ENCODE assay signal across 39 cellular contexts in the genomic region with DNA sequence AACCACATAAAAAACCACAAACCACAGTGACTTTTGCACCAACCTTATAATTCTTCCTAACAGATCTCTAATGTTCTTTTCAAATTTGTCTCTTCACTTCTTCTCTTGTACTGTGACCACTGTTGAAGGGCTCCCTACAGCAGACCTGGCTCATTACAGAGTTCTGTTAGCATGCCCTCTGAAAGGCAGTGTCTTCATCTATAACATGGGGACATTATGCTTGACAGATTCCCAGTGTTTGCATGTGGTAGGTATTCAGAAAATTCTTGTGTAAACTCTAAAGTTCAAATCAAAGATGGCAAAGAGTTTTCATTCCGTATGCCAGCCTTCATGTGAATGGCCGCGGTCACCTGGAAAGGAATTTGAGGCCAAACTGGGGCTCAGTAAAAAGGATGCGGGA.
"Had no signal": no experiment of that assay in that cellular context is flagged by ENCODE, and none has a peak within 500 bp of the region (broad histone marks: within the 10 kb centered on the region; RNA-seq: fewer than 3 reads in every experiment).

No MANE protein-coding gene starts in this region.

- H3K36me3 ChIP-seq: adrenal gland, ascending aorta, brain microvascular endothelial cell, breast epithelium, cardiac muscle cell had no signal

- H3K27me3 Mint-ChIP-seq: activated naive CD8-positive, alpha-beta T cell treated with anti-CD3 and anti-CD28 coated beads for 36 hours had no signal

- H3K4me3 ChIP-seq: adrenal gland, ascending aorta, body of pancreas, breast epithelium, cardiac muscle cell had no signal

- H3K4me3 Mint-ChIP-seq: activated naive CD4-positive, alpha-beta T cell treated with anti-CD3 and anti-CD28 coated beads for 36 hours; activated naive CD4-positive, alpha-beta T cell treated with anti-CD3 and anti-CD28 coated beads, Interleukin-2, amount 10 ng/mL, durations not matched to agents 7 days and 5 days; activated naive CD4-positive, alpha-beta T cell treated with anti-CD3 and anti-CD28 coated beads, Interleukin-2, amount 50 U/mL, for 24 hours; activated naive CD8-positive, alpha-beta T cell; activated naive CD8-positive, alpha-beta T cell treated with anti-CD3 and anti-CD28 coated beads for 36 hours; activated naive CD8-positive, alpha-beta T cell treated with anti-CD3 and anti-CD28 coated beads, Interleukin-2, amount 10 ng/mL, durations not matched to agents 7 days and 5 days; activated naive CD8-positive, alpha-beta T cell treated with anti-CD3 and anti-CD28 coated beads, Interleukin-2, amount 50 U/mL, for 24 hours; activated T-cell treated with anti-CD3 and anti-CD28 coated beads, Interleukin-2, amount 50 U/mL, for 24 hours; activated T-cell treated with anti-CD3 and anti-CD28 coated beads, Interleukin-2, amount 50 U/mL, for 4 hours; activated T-cell treated with anti-CD3 and anti-CD28 coated beads, Interleukin-2, amount 50 U/mL, for 72 hours; activated T-helper 1 cell treated with anti-CD3 and anti-CD28 coated beads, Interleukin-12 subunit alpha, Interleukin-12 subunit beta, Interleukin-2, Interleukin-4 antibody, amounts not matched to agents 30 ng/mL and 10 ng/mL and 1 ng/mL, durations not matched to agents 14 hours and 24 hours and 36 hours; activated T-helper 17 cell treated with anti-CD3 and anti-CD28 coated beads, Interleukin-2, amount 50 U/mL, for 72 hours; brain; central memory CD8-positive, alpha-beta T cell had no signal

- ATAC-seq: activated naive CD4-positive, alpha-beta T cell treated with anti-CD3 and anti-CD28 coated beads, Interleukin-2, amount 50 U/mL, for 72 hours; activated naive CD8-positive, alpha-beta T cell treated with anti-CD3 and anti-CD28 coated beads, Interleukin-2, amount 50 U/mL, for 24 hours; activated T-cell treated with anti-CD3 and anti-CD28 coated beads, Interleukin-2, amount 50 U/mL, for 4 hours; activated T-cell treated with anti-CD3 and anti-CD28 coated beads, Interleukin-2, amount 50 U/mL, for 72 hours; activated T-helper 17 cell treated with anti-CD3 and anti-CD28 coated beads, Interleukin-2, amount 50 U/mL, for 72 hours; body of pancreas had no signal

- H3K9me3 Mint-ChIP-seq: activated naive CD4-positive, alpha-beta T cell treated with anti-CD3 and anti-CD28 coated beads for 36 hours; activated naive CD4-positive, alpha-beta T cell treated with anti-CD3 and anti-CD28 coated beads, Interleukin-2, amount 10 ng/mL, durations not matched to agents 7 days and 5 days; activated naive CD4-positive, alpha-beta T cell treated with anti-CD3 and anti-CD28 coated beads, Interleukin-2, amount 50 U/mL, for 72 hours; activated T-cell treated with anti-CD3 and anti-CD28 coated beads, Interleukin-2, amount 50 U/mL, for 4 hours; activated T-cell treated with anti-CD3 and anti-CD28 coated beads, Interleukin-2, amount 50 U/mL, for 72 hours; activated T-helper 1 cell treated with anti-CD3 and anti-CD28 coated beads, Interleukin-12 subunit alpha, Interleukin-12 subunit beta, Interleukin-2, Interleukin-4 antibody, amounts not matched to agents 30 ng/mL and 10 ng/mL and 1 ng/mL, durations not matched to agents 14 hours and 24 hours and 36 hours; activated T-helper 17 cell treated with anti-CD3 and anti-CD28 coated beads, Interleukin-2, amount 50 U/mL, for 72 hours; activated T-helper 2 cell treated with anti-CD3 and anti-CD28 coated beads, Interferon-gamma antibody, Interleukin-2, Interleukin-4, amounts not matched to agents 10 μg/mL and 5 μg/mL and 100 μg/mL, durations not matched to agents 14 hours and 24 hours and 36 hours; central memory CD8-positive, alpha-beta T cell had no signal

- DNase-seq: activated effector memory CD4-positive, alpha-beta T cell treated with anti-CD3 and anti-CD28 coated beads, Interleukin-2, amount 50 U/mL, for 16 hours; activated effector memory CD4-positive, alpha-beta T cell treated with Interleukin-2 at 50 U/mL for 16 hours; activated gamma-delta T cell; activated gamma-delta T cell treated with Interleukin-2 at 50 U/mL for 16 hours; activated naive CD4-positive, alpha-beta T cell; activated naive CD4-positive, alpha-beta T cell treated with anti-CD3 and anti-CD28 coated beads for 36 hours; activated naive CD4-positive, alpha-beta T cell treated with anti-CD3 and anti-CD28 coated beads, Interleukin-2, amount 10 ng/mL, durations not matched to agents 7 days and 5 days; activated naive CD4-positive, alpha-beta T cell treated with anti-CD3 and anti-CD28 coated beads, Interleukin-2, amount 50 U/mL, for 16 hours; activated naive CD4-positive, alpha-beta T cell treated with Interleukin-2 at 50 U/mL for 16 hours; activated naive CD8-positive, alpha-beta T cell treated with anti-CD3 and anti-CD28 coated beads for 36 hours; activated naive CD8-positive, alpha-beta T cell treated with anti-CD3 and anti-CD28 coated beads, Interleukin-2, amount 10 ng/mL, durations not matched to agents 7 days and 5 days; activated naive CD8-positive, alpha-beta T cell treated with anti-CD3 and anti-CD28 coated beads, Interleukin-2, amount 50 U/mL, for 24 hours; activated T-cell treated with anti-CD3 and anti-CD28 coated beads, Interleukin-2, amount 50 U/mL, for 24 hours; activated T-cell treated with anti-CD3 and anti-CD28 coated beads, Interleukin-2, amount 50 U/mL, for 4 hours; activated T-cell treated with anti-CD3 and anti-CD28 coated beads, Interleukin-2, amount 50 U/mL, for 48 hours; activated T-cell treated with anti-CD3 and anti-CD28 coated beads, Interleukin-2, amount 50 U/mL, for 72 hours; adrenal gland; amniotic stem cell; amygdala; anterior cingulate cortex; aorta; body of pancreas; brain microvascular endothelial cell; caudate nucleus; central memory CD4-positive, alpha-beta T cell; cerebellar nuclear complex had no signal

- H3K27ac Mint-ChIP-seq: activated naive CD4-positive, alpha-beta T cell treated with anti-CD3 and anti-CD28 coated beads for 36 hours; activated naive CD4-positive, alpha-beta T cell treated with anti-CD3 and anti-CD28 coated beads, Interleukin-2, amount 10 ng/mL, durations not matched to agents 7 days and 5 days; activated naive CD4-positive, alpha-beta T cell treated with anti-CD3 and anti-CD28 coated beads, Interleukin-2, amount 50 U/mL, for 24 hours; activated naive CD4-positive, alpha-beta T cell treated with anti-CD3 and anti-CD28 coated beads, Interleukin-2, amount 50 U/mL, for 72 hours; activated naive CD8-positive, alpha-beta T cell; activated naive CD8-positive, alpha-beta T cell treated with anti-CD3 and anti-CD28 coated beads for 36 hours; activated naive CD8-positive, alpha-beta T cell treated with anti-CD3 and anti-CD28 coated beads, Interleukin-2, amount 10 ng/mL, durations not matched to agents 7 days and 5 days; activated naive CD8-positive, alpha-beta T cell treated with anti-CD3 and anti-CD28 coated beads, Interleukin-2, amount 50 U/mL, for 24 hours; activated T-cell treated with anti-CD3 and anti-CD28 coated beads, Interleukin-2, amount 50 U/mL, for 24 hours; activated T-cell treated with anti-CD3 and anti-CD28 coated beads, Interleukin-2, amount 50 U/mL, for 72 hours; activated T-helper 1 cell treated with anti-CD3 and anti-CD28 coated beads, Interleukin-12 subunit alpha, Interleukin-12 subunit beta, Interleukin-2, Interleukin-4 antibody, amounts not matched to agents 30 ng/mL and 10 ng/mL and 1 ng/mL, durations not matched to agents 14 hours and 24 hours and 36 hours; activated T-helper 17 cell treated with anti-CD3 and anti-CD28 coated beads, Interleukin-2, amount 50 U/mL, for 72 hours; activated T-helper 2 cell treated with anti-CD3 and anti-CD28 coated beads, Interferon-gamma antibody, Interleukin-2, Interleukin-4, amounts not matched to agents 10 μg/mL and 5 μg/mL and 100 μg/mL, durations not matched to agents 14 hours and 24 hours and 36 hours; brain had no signal

- H3K36me3 Mint-ChIP-seq: activated naive CD4-positive, alpha-beta T cell treated with anti-CD3 and anti-CD28 coated beads, Interleukin-2, amount 10 ng/mL, durations not matched to agents 7 days and 5 days; activated naive CD4-positive, alpha-beta T cell treated with anti-CD3 and anti-CD28 coated beads, Interleukin-2, amount 50 U/mL, for 24 hours; activated naive CD4-positive, alpha-beta T cell treated with anti-CD3 and anti-CD28 coated beads, Interleukin-2, amount 50 U/mL, for 72 hours; activated naive CD8-positive, alpha-beta T cell; activated naive CD8-positive, alpha-beta T cell treated with anti-CD3 and anti-CD28 coated beads for 36 hours; activated naive CD8-positive, alpha-beta T cell treated with anti-CD3 and anti-CD28 coated beads, Interleukin-2, amount 10 ng/mL, durations not matched to agents 7 days and 5 days; brain had no signal

- H3K4me1 ChIP-seq: adrenal gland, ascending aorta, body of pancreas, breast epithelium had no signal

- H3K4me1 Mint-ChIP-seq: activated naive CD4-positive, alpha-beta T cell treated with anti-CD3 and anti-CD28 coated beads, Interleukin-2, amount 10 ng/mL, durations not matched to agents 7 days and 5 days; activated naive CD4-positive, alpha-beta T cell treated with anti-CD3 and anti-CD28 coated beads, Interleukin-2, amount 50 U/mL, for 24 hours; activated naive CD8-positive, alpha-beta T cell treated with anti-CD3 and anti-CD28 coated beads for 36 hours; activated naive CD8-positive, alpha-beta T cell treated with anti-CD3 and anti-CD28 coated beads, Interleukin-2, amount 10 ng/mL, durations not matched to agents 7 days and 5 days; activated naive CD8-positive, alpha-beta T cell treated with anti-CD3 and anti-CD28 coated beads, Interleukin-2, amount 50 U/mL, for 24 hours; activated T-helper 17 cell treated with anti-CD3 and anti-CD28 coated beads, Interleukin-2, amount 50 U/mL, for 72 hours; brain; central memory CD8-positive, alpha-beta T cell had no signal

- H3K27me3 ChIP-seq: adrenal gland, ascending aorta, body of pancreas, brain microvascular endothelial cell, cardiac muscle cell had no signal

- H3K27ac ChIP-seq: adrenal gland, ascending aorta, body of pancreas, brain microvascular endothelial cell, breast epithelium, cardiac muscle cell had no signal

- FAIRE-seq: astrocyte, bronchial epithelial cell had no signal

- H3K9me3 ChIP-seq: adrenal gland, ascending aorta, body of pancreas, breast epithelium had no signal
